Comparison of ENCODE assay signal across 25 cellular contexts in the genomic region with DNA sequence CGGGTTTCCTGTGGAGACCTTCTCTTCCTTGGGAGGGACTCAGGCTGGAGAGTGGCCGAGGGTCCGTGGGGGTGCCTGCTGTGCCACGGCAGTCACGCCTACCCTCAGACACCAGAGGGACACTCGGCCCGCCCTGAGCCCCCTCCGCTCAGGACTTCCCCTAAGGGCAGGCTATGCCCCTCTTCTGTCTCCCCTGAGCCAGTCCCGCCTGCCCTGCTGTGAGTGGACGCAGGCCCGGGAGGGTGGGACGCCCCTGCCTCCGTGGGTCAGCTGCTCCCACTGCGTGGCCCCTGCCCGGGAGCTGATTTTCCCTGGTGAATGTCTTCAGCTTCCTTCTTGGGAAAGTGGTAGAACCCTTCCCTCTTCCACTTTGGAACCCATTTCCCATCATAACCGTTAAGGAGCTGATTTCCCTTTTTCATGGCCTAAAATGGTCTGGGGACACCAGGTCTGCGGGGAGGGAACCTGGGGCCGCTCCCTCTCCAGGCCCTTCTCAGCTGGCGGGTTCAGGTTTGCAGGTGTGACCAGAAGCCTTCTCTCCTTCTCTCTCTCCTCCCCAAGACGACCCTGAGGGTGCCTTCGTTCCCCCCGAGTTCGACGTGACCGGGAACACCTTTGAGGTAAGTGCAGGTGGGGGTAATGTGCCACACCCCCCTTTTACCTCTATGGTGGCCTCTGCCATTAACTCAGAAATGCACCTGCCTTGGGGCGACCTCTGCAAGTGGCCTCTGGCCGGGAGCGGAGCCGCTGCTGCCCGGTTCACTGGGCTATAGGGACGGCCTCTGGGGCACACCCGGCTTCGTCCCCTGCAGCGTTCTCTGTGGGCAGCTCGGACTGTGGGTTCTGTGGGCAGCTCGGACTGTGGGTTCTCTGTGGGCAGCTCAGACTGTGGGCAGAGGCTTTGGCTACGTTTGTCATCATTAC. TPM values are rescaled to one million over a fixed set of nuclear protein-coding genes. Genes with fewer than 3 reads are reported as not detected.
DNase-seq lines count a peak whose midpoint lies in the region; ATAC-seq and TF ChIP-seq lines count a peak whose summit lies in the region.
"Had no signal": no experiment of that assay in that cellular context is flagged by ENCODE, and none has a peak within 500 bp of the region (broad histone marks: within the 10 kb centered on the region; RNA-seq: fewer than 3 reads in every experiment).

No MANE protein-coding gene starts in this region.

- H3K4me3 ChIP-seq in suprapubic skin: no peak overlapping the region
- H3K4me3 ChIP-seq: GM12878 had no signal

- no peak overlapping the region for H3K4me3 Mint-ChIP-seq in chondrocyte (ENCODE audit: unreplicated experiment)
- H3K4me3 Mint-ChIP-seq: CD8-positive, alpha-beta T cell; HFFc6 had no signal

- no peak for TF ChIP-seq EP300 in suprapubic skin (IDR thresholded peaks at IDR 0.05)

- H3K36me3 ChIP-seq in suprapubic skin: no peaks in the 10 kb centered on the region
- H3K36me3 ChIP-seq: BE2C had no signal

- peaks cover 19% of the 10 kb centered on the region for H3K27me3 Mint-ChIP-seq in chondrocyte (ENCODE audit: low read depth)

- H3K27ac ChIP-seq in suprapubic skin: no peak overlapping the region

- H3K36me3 Mint-ChIP-seq in chondrocyte (ENCODE audit: low read depth): no peaks in the 10 kb centered on the region
- H3K36me3 Mint-ChIP-seq: CD8-positive, alpha-beta T cell had no signal

- H3K9me3 ChIP-seq in suprapubic skin: no peaks in the 10 kb centered on the region
- H3K9me3 ChIP-seq: BE2C had no signal

- TF ChIP-seq CTCF in chondrocyte (IDR thresholded peaks at IDR 0.05) (no peak), suprapubic skin (IDR thresholded peaks at IDR 0.05) (no peak)

- no peak for ATAC-seq in GM21737 (IDR thresholded peaks at IDR 0.05; ENCODE audit: unreplicated experiment)
- ATAC-seq in GM18502 (IDR thresholded peaks at IDR 0.05; ENCODE audit: poor library complexity, unreplicated experiment): no peak
- ATAC-seq: CD8-positive, alpha-beta T cell; GM12878; HepG2 had no signal

- WGBS in suprapubic skin: 85% methylated on average over 32 of the region's 37 CpGs

- H3K4me1 ChIP-seq in suprapubic skin: no peaks in the 10 kb centered on the region
- H3K4me1 ChIP-seq: BE2C had no signal

- H3K27me3 ChIP-seq in suprapubic skin: peaks cover 26% of the 10 kb centered on the region

- peak; percentile 58 for DNase-seq in activated effector memory CD4-positive, alpha-beta T cell treated with anti-CD3 and anti-CD28 coated beads, Interleukin-2, amount 50 U/mL, for 16 hours
- no peak for DNase-seq in activated effector memory CD4-positive, alpha-beta T cell treated with Interleukin-2 at 50 U/mL for 16 hours
- peak; percentile 87 for DNase-seq in chondrocyte (ENCODE audit: low spot score)
- peak; percentile 77 for DNase-seq in mesenteric fat pad (ENCODE audit: low spot score)
- DNase-seq in suprapubic skin (ENCODE audit: low spot score in 2 of 2): peak; percentile 30 to 76
- no peak for DNase-seq in AML-193 (lab: John Stamatoyannopoulos, UW)
- DNase-seq: 8988T; BE2C; Calu3; CD8-positive, alpha-beta T cell; GF-D8; HFFc6; KG1; NCI-H1417; NCI-H187; NCI-H2107; NCI-H226; NCI-H524; SHP77 treated with DMSO at 0.1 percent for 48 hours had no signal

- TF ChIP-seq POLR2A in suprapubic skin (IDR thresholded peaks at IDR 0.05): no peak

- H3K4me1 Mint-ChIP-seq in chondrocyte (ENCODE audit: low read depth): no peaks in the 10 kb centered on the region

- peaks cover 3% of the 10 kb centered on the region for H3K9me3 Mint-ChIP-seq in chondrocyte (ENCODE audit: low read depth)
- H3K9me3 Mint-ChIP-seq: CD8-positive, alpha-beta T cell had no signal

- H3K27ac Mint-ChIP-seq in chondrocyte (ENCODE audit: unreplicated experiment): no peak overlapping the region
- H3K27ac Mint-ChIP-seq: CD8-positive, alpha-beta T cell; HFFc6 had no signal

RNA-seq across cellular contexts. Expression of a gene that starts 7.9 kb away (rescaled TPM):
- total RNA-seq in chondrocyte (0.24 to 0.72 TPM (median 0.55 TPM) in 3 replicates), mesenteric fat pad (0.13 TPM), suprapubic skin (1 to 10 TPM in 1 of 4 donors, under 1 TPM in 3; 0.08 to 2.5 (median 0.58) TPM)
- total RNA-seq: CD8-positive, alpha-beta T cell; HepG2; M059J; RPMI7951 had no signal

Comparison
In these comparisons a context has a peak if more than half of its experiments do, and no peak if none do; other contexts are left out.
1. DNase-seq: peak in activated effector memory CD4-positive, alpha-beta T cell treated with anti-CD3 and anti-CD28 coated beads, Interleukin-2, amount 50 U/mL, for 16 hours (single experiment), chondrocyte (single experiment), mesenteric fat pad (single experiment) and suprapubic skin (2 of 2); none in activated effector memory CD4-positive, alpha-beta T cell treated with Interleukin-2 at 50 U/mL for 16 hours (single experiment) and AML-193 (0 of 2).